ENCODE assay signal across 8 cellular contexts in the genomic region with DNA sequence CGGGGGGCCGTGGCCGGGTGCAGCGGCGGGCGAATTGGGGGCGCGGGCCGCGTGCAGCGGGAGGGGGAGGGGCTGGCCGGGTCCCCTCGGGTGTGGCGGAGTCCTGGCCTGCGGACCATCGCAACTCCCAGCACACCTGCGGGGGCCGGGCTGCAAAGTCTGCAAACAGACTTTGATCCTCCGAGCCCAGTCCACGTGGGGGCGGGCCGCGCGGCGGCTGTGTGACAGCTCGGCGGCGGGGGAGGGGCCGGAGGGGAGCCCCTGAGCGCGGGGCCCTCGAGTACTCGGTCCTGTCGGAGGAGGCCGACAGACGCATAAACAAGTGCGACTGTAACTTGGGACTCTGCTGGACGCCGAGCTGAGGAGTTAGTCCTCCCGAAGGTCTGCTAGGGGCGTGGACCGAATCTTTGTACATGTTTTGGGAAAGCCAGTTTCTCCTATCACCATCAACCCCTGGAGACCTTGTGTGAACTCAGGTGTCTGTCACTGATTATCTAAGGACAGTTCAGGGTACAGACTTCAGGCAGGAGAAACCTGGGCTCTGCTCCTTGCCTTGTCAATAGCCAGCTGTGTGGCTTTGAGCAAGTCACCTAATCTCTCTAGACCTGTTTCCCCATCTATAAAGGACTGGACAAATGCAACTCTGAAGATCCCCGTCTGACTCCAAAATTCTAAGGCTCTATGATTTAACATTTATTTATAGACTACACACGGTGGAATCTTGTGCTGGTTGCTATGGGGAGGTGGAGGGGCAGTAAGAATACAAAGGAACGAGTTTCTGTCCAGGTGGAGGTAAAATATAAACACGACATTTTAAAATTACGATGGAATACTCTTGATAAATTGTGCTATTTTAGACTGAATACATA. TPM values are rescaled to one million over a fixed set of nuclear protein-coding genes. Genes with fewer than 3 reads are reported as not detected.
A peak's percentile ranks its signal among the peaks of the same experiment; 100 is the strongest.
DNase-seq lines count a peak whose midpoint lies in the region; ATAC-seq and TF ChIP-seq lines count a peak whose summit lies in the region.

No MANE protein-coding gene starts in this region.

- H3K9me3 ChIP-seq in HUES64 (ENCODE audit: insufficient read depth, low read depth, low read length) (no peaks in the 10 kb centered on the region), mononuclear cell (ENCODE audit: low read depth, low read length) (no peaks in the 10 kb centered on the region), vagina (no peaks in the 10 kb centered on the region)

- H3K36me3 ChIP-seq in HUES64 (ENCODE audit: insufficient read depth, low read length) (peaks cover 15% of the 10 kb centered on the region), vagina (peaks cover 0 to 6% of the 10 kb centered on the region in 2 donors)

- H3K27ac ChIP-seq in HUES64 (ENCODE audit: low read depth, low read length) (peak overlapping the region; percentile 3; the same call in 1 of the 2 replicates), vagina (peak overlapping the region; percentile 84)

- no peaks in the 10 kb centered on the region; the same call in 1 of the 2 replicates for H3K27me3 ChIP-seq in HUES64 (ENCODE audit: insufficient read depth, low read length)
- H3K27me3 ChIP-seq in mononuclear cell (ENCODE audit: insufficient read depth, low read length) = no peaks in the 10 kb centered on the region
- H3K27me3 ChIP-seq in vagina = no peaks in the 10 kb centered on the region

- 7% methylated on average over 46 of the region's 47 CpGs for WGBS in HUES64

- peak; percentile 57 for TF ChIP-seq POLR2A in Raji (IDR thresholded peaks at IDR 0.05; ENCODE audit: insufficient read depth, low read depth, low read length)
- no peak for TF ChIP-seq POLR2A in vagina (IDR thresholded peaks at IDR 0.05)

- no peak overlapping the region for H3K9ac ChIP-seq in HUES64 (ENCODE audit: low read depth, low read length)

- H3K4me1 ChIP-seq in HUES64 (ENCODE audit: insufficient read depth, low read length) (peaks cover 36% of the 10 kb centered on the region), mononuclear cell (ENCODE audit: insufficient read depth, low read length) (peaks cover 59% of the 10 kb centered on the region), vagina (peaks cover 47% of the 10 kb centered on the region)

- TF ChIP-seq CTCF in vagina (IDR thresholded peaks at IDR 0.05) = no peak

- peak; percentile 81 for DNase-seq in SIG-M5 treated with dmso at 0.1 percent for 504 hours (lab: John Stamatoyannopoulos, UW; ENCODE audit: unreplicated experiment)
- DNase-seq in SIG-M5 (lab: John Stamatoyannopoulos, UW) = no peak
- DNase-seq in dedifferentiated amniotic fluid mesenchymal stem cell (ENCODE audit: extremely low spot score) = peak; percentile 29
- DNase-seq in vagina (ENCODE audit: extremely low spot score in 2 of 2) = peak in 1 of 2 donors; percentile 92

- peak; percentile 41 for ATAC-seq in GM21723 (IDR thresholded peaks at IDR 0.05; ENCODE audit: unreplicated experiment)

- peak overlapping the region; percentile 78 for H3K4me3 ChIP-seq in HUES64 (ENCODE audit: low read length)
- H3K4me3 ChIP-seq in mononuclear cell (ENCODE audit: low read length) = peak overlapping the region; percentile 85
- H3K4me3 ChIP-seq in vagina = peak overlapping the region; percentile 59 to 78

- intact Hi-C loops in vagina (cut with DNase I) = loop anchor here (5.0 kb wide), 2 partner anchors 38 to 73 kb away; no protein-coding TSS in a partner anchor

RNA-seq across cellular contexts. Expression of a gene that starts 0.7 kb away (rescaled TPM):
- polyA plus RNA-seq in HUES64 (2013, experiment 1 of 2) = 8.1 TPM
- 12.4 TPM for polyA plus RNA-seq in HUES64 (2013, experiment 2 of 2)
- 30.9 TPM for total RNA-seq in mononuclear cell
- 19.2 TPM for total RNA-seq in vagina
